ENCODE assay signal across 39 cellular contexts in genomic region chr9:130954317-130954716, GRCh38. TPM values are rescaled to one million over a fixed set of nuclear protein-coding genes. Genes with fewer than 3 reads are reported as not detected.
"Had no signal": no experiment of that assay in that cellular context is flagged by ENCODE, and none has a peak within 500 bp of the region (broad histone marks: within the 10 kb centered on the region; RNA-seq: fewer than 3 reads in every experiment).

No MANE protein-coding gene starts in this region.

- H3K4me1 ChIP-seq: adrenal gland, ascending aorta, body of pancreas, breast epithelium had no signal

- ATAC-seq: activated naive CD4-positive, alpha-beta T cell treated with anti-CD3 and anti-CD28 coated beads, Interleukin-2, amount 50 U/mL, for 72 hours; activated naive CD8-positive, alpha-beta T cell treated with anti-CD3 and anti-CD28 coated beads, Interleukin-2, amount 50 U/mL, for 24 hours; activated T-cell treated with anti-CD3 and anti-CD28 coated beads, Interleukin-2, amount 50 U/mL, for 4 hours; activated T-cell treated with anti-CD3 and anti-CD28 coated beads, Interleukin-2, amount 50 U/mL, for 72 hours; activated T-helper 17 cell treated with anti-CD3 and anti-CD28 coated beads, Interleukin-2, amount 50 U/mL, for 72 hours; body of pancreas had no signal

- H3K27me3 ChIP-seq: adrenal gland, ascending aorta, cardiac muscle cell had no signal

- FAIRE-seq: astrocyte, bronchial epithelial cell had no signal

- H3K27ac ChIP-seq: adrenal gland, ascending aorta, body of pancreas, breast epithelium, cardiac muscle cell had no signal

- H3K9me3 ChIP-seq: adrenal gland, ascending aorta, body of pancreas, breast epithelium had no signal

- DNase-seq: activated effector memory CD4-positive, alpha-beta T cell treated with anti-CD3 and anti-CD28 coated beads, Interleukin-2, amount 50 U/mL, for 16 hours; activated effector memory CD4-positive, alpha-beta T cell treated with Interleukin-2 at 50 U/mL for 16 hours; activated gamma-delta T cell; activated gamma-delta T cell treated with Interleukin-2 at 50 U/mL for 16 hours; activated naive CD4-positive, alpha-beta T cell; activated naive CD4-positive, alpha-beta T cell treated with anti-CD3 and anti-CD28 coated beads for 36 hours; activated naive CD4-positive, alpha-beta T cell treated with anti-CD3 and anti-CD28 coated beads, Interleukin-2, amount 10 ng/mL, durations not matched to agents 7 days and 5 days; activated naive CD4-positive, alpha-beta T cell treated with anti-CD3 and anti-CD28 coated beads, Interleukin-2, amount 50 U/mL, for 16 hours; activated naive CD4-positive, alpha-beta T cell treated with Interleukin-2 at 50 U/mL for 16 hours; activated naive CD8-positive, alpha-beta T cell treated with anti-CD3 and anti-CD28 coated beads for 36 hours; activated naive CD8-positive, alpha-beta T cell treated with anti-CD3 and anti-CD28 coated beads, Interleukin-2, amount 10 ng/mL, durations not matched to agents 7 days and 5 days; activated naive CD8-positive, alpha-beta T cell treated with anti-CD3 and anti-CD28 coated beads, Interleukin-2, amount 50 U/mL, for 24 hours; activated T-cell treated with anti-CD3 and anti-CD28 coated beads, Interleukin-2, amount 50 U/mL, for 1 hour; activated T-cell treated with anti-CD3 and anti-CD28 coated beads, Interleukin-2, amount 50 U/mL, for 24 hours; activated T-cell treated with anti-CD3 and anti-CD28 coated beads, Interleukin-2, amount 50 U/mL, for 4 hours; activated T-cell treated with anti-CD3 and anti-CD28 coated beads, Interleukin-2, amount 50 U/mL, for 48 hours; activated T-cell treated with anti-CD3 and anti-CD28 coated beads, Interleukin-2, amount 50 U/mL, for 72 hours; adrenal gland; amniotic stem cell; amygdala; anterior cingulate cortex; aorta; body of pancreas; brain microvascular endothelial cell; caudate nucleus; central memory CD4-positive, alpha-beta T cell; cerebellar nuclear complex had no signal

- H3K4me3 ChIP-seq: adrenal gland, ascending aorta, body of pancreas, breast epithelium, cardiac muscle cell had no signal

- H3K36me3 ChIP-seq: adrenal gland, ascending aorta, brain microvascular endothelial cell, breast epithelium, cardiac muscle cell had no signal

RNA-seq across cellular contexts. Expression of gene FIBCD1, which starts 15.3 kb away (rescaled TPM):
- total RNA-seq: activated naive CD4-positive, alpha-beta T cell treated with anti-CD3 and anti-CD28 coated beads for 36 hours; activated naive CD4-positive, alpha-beta T cell treated with anti-CD3 and anti-CD28 coated beads, Interleukin-2, amount 50 U/mL, for 72 hours; activated naive CD8-positive, alpha-beta T cell treated with anti-CD3 and anti-CD28 coated beads for 36 hours; activated naive CD8-positive, alpha-beta T cell treated with anti-CD3 and anti-CD28 coated beads, Interleukin-2, amount 10 ng/mL, durations not matched to agents 7 days and 5 days; activated T-cell treated with anti-CD3 and anti-CD28 coated beads, Interleukin-2, amount 50 U/mL, for 4 hours; activated T-cell treated with anti-CD3 and anti-CD28 coated beads, Interleukin-2, amount 50 U/mL, for 72 hours; activated T-helper 1 cell treated with anti-CD3 and anti-CD28 coated beads, Interleukin-12 subunit alpha, Interleukin-12 subunit beta, Interleukin-2, Interleukin-4 antibody, amounts not matched to agents 30 ng/mL and 10 ng/mL and 1 ng/mL, durations not matched to agents 14 hours and 24 hours and 36 hours; activated T-helper 17 cell treated with anti-CD3 and anti-CD28 coated beads, Interleukin-2, amount 50 U/mL, for 72 hours; activated T-helper 2 cell treated with anti-CD3 and anti-CD28 coated beads, Interferon-gamma antibody, Interleukin-2, Interleukin-4, amounts not matched to agents 10 μg/mL and 5 μg/mL and 100 μg/mL, durations not matched to agents 14 hours and 24 hours and 36 hours; aorta; ascending aorta had no signal

RNA-seq across cellular contexts. Expression of gene LAMC3, which starts 54.7 kb away (rescaled TPM):
- total RNA-seq: activated T-helper 2 cell treated with anti-CD3 and anti-CD28 coated beads, Interferon-gamma antibody, Interleukin-2, Interleukin-4, amounts not matched to agents 10 μg/mL and 5 μg/mL and 100 μg/mL, durations not matched to agents 14 hours and 24 hours and 36 hours; bronchial epithelial cell had no signal

RNA-seq across cellular contexts. Expression of gene QRFP, which starts 57.7 kb away (rescaled TPM):
- total RNA-seq: activated naive CD4-positive, alpha-beta T cell treated with anti-CD3 and anti-CD28 coated beads for 36 hours; activated naive CD4-positive, alpha-beta T cell treated with anti-CD3 and anti-CD28 coated beads, Interleukin-2, amount 50 U/mL, for 72 hours; activated naive CD8-positive, alpha-beta T cell treated with anti-CD3 and anti-CD28 coated beads for 36 hours; activated naive CD8-positive, alpha-beta T cell treated with anti-CD3 and anti-CD28 coated beads, Interleukin-2, amount 10 ng/mL, durations not matched to agents 7 days and 5 days; activated T-cell treated with anti-CD3 and anti-CD28 coated beads, Interleukin-2, amount 50 U/mL, for 4 hours; activated T-cell treated with anti-CD3 and anti-CD28 coated beads, Interleukin-2, amount 50 U/mL, for 72 hours; activated T-helper 1 cell treated with anti-CD3 and anti-CD28 coated beads, Interleukin-12 subunit alpha, Interleukin-12 subunit beta, Interleukin-2, Interleukin-4 antibody, amounts not matched to agents 30 ng/mL and 10 ng/mL and 1 ng/mL, durations not matched to agents 14 hours and 24 hours and 36 hours; activated T-helper 17 cell treated with anti-CD3 and anti-CD28 coated beads, Interleukin-2, amount 50 U/mL, for 72 hours; activated T-helper 2 cell treated with anti-CD3 and anti-CD28 coated beads, Interferon-gamma antibody, Interleukin-2, Interleukin-4, amounts not matched to agents 10 μg/mL and 5 μg/mL and 100 μg/mL, durations not matched to agents 14 hours and 24 hours and 36 hours; adrenal gland; aorta; ascending aorta; astrocyte; body of pancreas; breast epithelium; bronchial epithelial cell; cardiac muscle cell; cardiac septum; cerebellum; chondrocyte had no signal
- polyA plus RNA-seq: adrenal gland, aorta had no signal
